ENCODE assay signal across 8 cellular contexts in the genomic region with DNA sequence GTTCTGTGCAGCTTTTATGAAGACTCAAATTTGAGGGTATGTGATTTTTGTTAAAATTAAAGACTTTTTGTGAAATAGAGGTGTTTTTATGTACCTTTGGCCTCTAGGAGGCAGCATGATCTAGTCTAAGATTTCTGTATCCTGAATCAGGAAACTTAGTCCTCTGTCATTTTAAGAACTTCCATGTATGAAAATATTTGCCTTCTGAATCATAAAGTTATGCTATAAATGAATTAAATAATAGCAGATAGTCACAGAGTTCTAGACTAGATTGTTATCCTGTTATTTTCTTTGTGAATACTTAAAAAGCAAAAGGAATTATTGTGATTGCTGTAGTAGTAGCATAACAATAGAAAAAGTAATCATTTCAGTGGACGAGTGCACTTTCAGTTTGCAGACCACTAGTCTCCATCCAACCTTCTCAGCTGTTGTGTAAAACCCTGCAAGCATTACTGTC. TPM values are rescaled to one million over a fixed set of nuclear protein-coding genes. Genes with fewer than 3 reads are reported as not detected.
A peak's percentile ranks its signal among the peaks of the same experiment; 100 is the strongest.
DNase-seq lines count a peak whose midpoint lies in the region; ATAC-seq, FAIRE-seq and TF ChIP-seq lines count a peak whose summit lies in the region.

No MANE protein-coding gene starts in this region.

- peaks cover 36% of the 10 kb centered on the region for H3K79me2 ChIP-seq in MM.1S (ENCODE audit: low read length)

- no peaks in the 10 kb centered on the region for H3K9me2 ChIP-seq in MM.1S (replicated peaks; ENCODE audit: insufficient read depth, low read length)

- peak overlapping the region; percentile 62 for H3K9ac ChIP-seq in MM.1S (ENCODE audit: low read length)

- ATAC-seq in naive B cell (ENCODE audit: low read depth in 2 of 2) (peak; percentile 35 to 51), HG02763 (IDR thresholded peaks at IDR 0.05; ENCODE audit: unreplicated experiment) (no peak), GM21447 (IDR thresholded peaks at IDR 0.05; ENCODE audit: unreplicated experiment) (no peak)

- H3K4me2 ChIP-seq in MM.1S (ENCODE audit: low read depth, low read length), result peak overlapping the region; percentile 73

- H3K36me3 Mint-ChIP-seq in naive B cell, result no peaks in the 10 kb centered on the region

- H3K27me3 Mint-ChIP-seq in naive B cell, result no peaks in the 10 kb centered on the region

- H3K4me1 Mint-ChIP-seq in naive B cell, result peaks cover 0 to 9% (median 4%) of the 10 kb centered on the region in 3 donors

- H3K27ac ChIP-seq in MM.1S (ENCODE audit: low read length) (peak overlapping the region; percentile 69), SJSA1 (no peak overlapping the region)

- peak; percentile 66 for TF ChIP-seq CTCF in MM.1S (IDR thresholded peaks at IDR 0.05; ENCODE audit: low read length)
- peak; percentile 69 for TF ChIP-seq CTCF in epithelial cell of proximal tubule (conservative IDR thresholded peaks at IDR 0.05; ENCODE audit: low read depth, low read length)

- peak overlapping the region; percentile 59 for H3K4me3 ChIP-seq in MM.1S (ENCODE audit: low read length)
- H3K4me3 ChIP-seq in SJSA1, result peak overlapping the region; percentile 24
- peak overlapping the region; percentile 37 for H3K4me3 ChIP-seq in epithelial cell of proximal tubule (ENCODE audit: low read depth, low read length)

- H4K20me1 ChIP-seq in MM.1S (ENCODE audit: insufficient read depth, low read length), result no peaks in the 10 kb centered on the region

- peak; percentile 79 to 83 for DNase-seq in AML-193 (lab: John Stamatoyannopoulos, UW)
- DNase-seq in GM18507 (ENCODE audit: extremely low spot score, insufficient read length, low read depth), result peak; percentile 20
- DNase-seq in MM.1S, result peak; percentile 87
- DNase-seq in SJSA1 (ENCODE audit: low read depth in 1 of 2, low spot score in 2 of 2), result peak in 1 of 2 experiments; percentile 63
- peak; percentile 49 for DNase-seq in epithelial cell of proximal tubule (ENCODE audit: low read depth)
- peak; percentile 54 for DNase-seq in naive B cell

- no peaks in the 10 kb centered on the region for H3K9me3 ChIP-seq in MM.1S (replicated peaks; ENCODE audit: insufficient read depth, low read length)
- H3K9me3 ChIP-seq in SJSA1 (replicated peaks), result no peaks in the 10 kb centered on the region

- H3K36me3 ChIP-seq in MM.1S (replicated peaks; ENCODE audit: insufficient read depth, low read length), result no peaks in the 10 kb centered on the region
- H3K36me3 ChIP-seq in SJSA1, result no peaks in the 10 kb centered on the region

- H3K27me3 ChIP-seq in MM.1S (replicated peaks; ENCODE audit: insufficient read depth, low read length) (no peaks in the 10 kb centered on the region), SJSA1 (replicated peaks) (no peaks in the 10 kb centered on the region)

- H3K4me1 ChIP-seq in MM.1S (ENCODE audit: low read length) (peaks cover 15% of the 10 kb centered on the region), SJSA1 (replicated peaks) (peaks cover 29% of the 10 kb centered on the region)

- FAIRE-seq in GM18507 (lab: Jason Lieb, UNC), result peak; percentile 74

- H3K27ac Mint-ChIP-seq in naive B cell, result peak overlapping the region in 1 of 6 donors; percentile 7

- peaks cover 19% of the 10 kb centered on the region for H3F3A ChIP-seq in MM.1S (ENCODE audit: insufficient read depth, low read length)

- peak overlapping the region in 4 of 8 donors; percentile 26 to 42 (median 29) for H3K4me3 Mint-ChIP-seq in naive B cell

- no peaks in the 10 kb centered on the region for H3K9me3 Mint-ChIP-seq in naive B cell

- 0 out of 2 replicates have a peak overlapping the region, but pooled peaks have one; percentile 32 for H2AFZ ChIP-seq in MM.1S (ENCODE audit: low read length)

RNA-seq across cellular contexts. Expression of gene FGD4, which starts 56.3 kb away (rescaled TPM):
- total RNA-seq in SJSA1 (2014; rRNA removed; shearing (Covaris generic)), result 1.5 and 2.8 TPM in 2 replicates
- 16.5 and 19.9 TPM in 2 replicates for total RNA-seq in epithelial cell of proximal tubule
- 1 to 10 TPM in 5 of 6 donors, not detected in 1; 1.4 to 5.2 (median 1.9) TPM for polyA plus RNA-seq in naive B cell (ENCODE audit: low read depth in 6 of 6)

Comparison
In these comparisons a context has a peak if more than half of its experiments do, and no peak if none do; other contexts are left out.
1. ATAC-seq: peak in naive B cell (2 of 2); none in HG02763 (single experiment) and GM21447 (single experiment).
2. Peak in every context shown above with its lines, with median percentiles within 50 percentile points of each other: H3K4me3 ChIP-seq.